In genomic region chr12:58176296-58176869, GRCh38 we compare ENCODE assay signal across 9 cellular contexts.
DNase-seq lines count a peak whose midpoint lies in the region; ATAC-seq and TF ChIP-seq lines count a peak whose summit lies in the region.
"Had no signal": no experiment of that assay in that cellular context is flagged by ENCODE, and none has a peak within 500 bp of the region (broad histone marks: within the 10 kb centered on the region; RNA-seq: fewer than 3 reads in every experiment).

No MANE protein-coding gene starts in this region.

- DNase-seq in GM06990 (ENCODE audit: extremely low read depth, insufficient read length) (no peak), HT1080 (ENCODE audit: low read depth) (peak; percentile 32), UCSD-AML1 (lab: John Stamatoyannopoulos, UW; ENCODE audit: unreplicated experiment) (peak; percentile 9), iPS DF 6.9 (ENCODE audit: low read depth, low spot score) (peak; percentile 71)
- no peak for DNase-seq in activated CD4-positive, alpha-beta memory T cell treated with anti-CD3 and anti-CD28 coated beads for 36 hours

- H3K36me3 ChIP-seq in GM06990 (ENCODE audit: control insufficient read depth, insufficient read depth, low read length) = no peaks in the 10 kb centered on the region
- H3K36me3 ChIP-seq in iPS DF 6.9 (ENCODE audit: control insufficient read depth, insufficient read depth, low read length) = no peaks in the 10 kb centered on the region

- POLR2A ChIA-PET in activated CD4-positive, alpha-beta memory T cell treated with anti-CD3 and anti-CD28 coated beads for 36 hours (lab: Charles Lee) = no interaction called here

- intact Hi-C loops in activated CD4-positive, alpha-beta memory T cell treated with anti-CD3 and anti-CD28 coated beads for 36 hours (cut with micrococcal nuclease) = no loop called here

- ATAC-seq in GM21381 (IDR thresholded peaks at IDR 0.05; ENCODE audit: unreplicated experiment) = no peak
- no peak for ATAC-seq in GM18870 (IDR thresholded peaks at IDR 0.05; ENCODE audit: unreplicated experiment)
- ATAC-seq in GM21723 (IDR thresholded peaks at IDR 0.05; ENCODE audit: unreplicated experiment) = no peak
- ATAC-seq: naive thymus-derived CD4-positive, alpha-beta T cell had no signal

- H3K36me3 Mint-ChIP-seq in activated CD4-positive, alpha-beta memory T cell treated with anti-CD3 and anti-CD28 coated beads for 36 hours = no peaks in the 10 kb centered on the region
- H3K36me3 Mint-ChIP-seq: naive thymus-derived CD4-positive, alpha-beta T cell had no signal

- H3K27me3 Mint-ChIP-seq in activated CD4-positive, alpha-beta memory T cell treated with anti-CD3 and anti-CD28 coated beads for 36 hours = peaks cover 18% of the 10 kb centered on the region

- no peaks in the 10 kb centered on the region for H3K9me3 Mint-ChIP-seq in activated CD4-positive, alpha-beta memory T cell treated with anti-CD3 and anti-CD28 coated beads for 36 hours

- H3K4me1 ChIP-seq in iPS DF 6.9 (ENCODE audit: control insufficient read depth, insufficient read depth, low read length) = no peaks in the 10 kb centered on the region

- WGBS in iPS DF 6.9 (ENCODE audit: insufficient coverage, insufficient read length) = no CpG with 5 or more reads among the region's 7 CpGs

- H3K4me3 ChIP-seq in GM06990 (replicated peaks; ENCODE audit: low read depth, low read length) = no peak overlapping the region
- no peak overlapping the region for H3K4me3 ChIP-seq in iPS DF 6.9 (ENCODE audit: low read length)

- CTCF ChIA-PET in activated CD4-positive, alpha-beta memory T cell treated with anti-CD3 and anti-CD28 coated beads for 36 hours (lab: Charles Lee) = interaction anchor here (1.1 kb wide), 1 partner anchor 19 kb away, joined by 3 read pairs; no protein-coding TSS in a partner anchor

- no peaks in the 10 kb centered on the region for H3K9me3 ChIP-seq in iPS DF 6.9 (ENCODE audit: control insufficient read depth, insufficient read depth, low read length)

- no peak overlapping the region for H3K27ac Mint-ChIP-seq in activated CD4-positive, alpha-beta memory T cell treated with anti-CD3 and anti-CD28 coated beads for 36 hours
- H3K27ac Mint-ChIP-seq: naive thymus-derived CD4-positive, alpha-beta T cell had no signal

- H3K27me3 ChIP-seq in GM06990 (replicated peaks; ENCODE audit: control insufficient read depth, insufficient read depth, low read length) (no peaks in the 10 kb centered on the region), iPS DF 6.9 (ENCODE audit: control insufficient read depth, insufficient read depth, low read length) (no peaks in the 10 kb centered on the region)

- peak; percentile 62 for TF ChIP-seq CTCF in GM06990 (IDR thresholded peaks at IDR 0.05; ENCODE audit: insufficient read depth, low read length, poor library complexity, severe bottlenecking)

- no peak overlapping the region for H3K27ac ChIP-seq in iPS DF 6.9 (ENCODE audit: low read length)

- H3K4me3 Mint-ChIP-seq in activated CD4-positive, alpha-beta memory T cell treated with anti-CD3 and anti-CD28 coated beads for 36 hours = no peak overlapping the region
- H3K4me3 Mint-ChIP-seq: naive thymus-derived CD4-positive, alpha-beta T cell had no signal

- no peaks in the 10 kb centered on the region for H3K4me1 Mint-ChIP-seq in activated CD4-positive, alpha-beta memory T cell treated with anti-CD3 and anti-CD28 coated beads for 36 hours (ENCODE audit: low read depth)
- H3K4me1 Mint-ChIP-seq: naive thymus-derived CD4-positive, alpha-beta T cell had no signal

Comparison
In these comparisons a context has a peak if more than half of its experiments do, and no peak if none do; other contexts are left out.
1. DNase-seq: peak in HT1080 (single experiment), UCSD-AML1 (single experiment) and iPS DF 6.9 (single experiment); none in GM06990 (single experiment) and activated CD4-positive, alpha-beta memory T cell treated with anti-CD3 and anti-CD28 coated beads for 36 hours (single experiment).